ENCODE assay signal across 10 cellular contexts in genomic region chr4:156298230-156298629, GRCh38.
DNase-seq lines count a peak whose midpoint lies in the region; ATAC-seq and TF ChIP-seq lines count a peak whose summit lies in the region.
"Had no signal": no experiment of that assay in that cellular context is flagged by ENCODE, and none has a peak within 500 bp of the region (broad histone marks: within the 10 kb centered on the region; RNA-seq: fewer than 3 reads in every experiment).

No MANE protein-coding gene starts in this region.

- no peaks in the 10 kb centered on the region for H3K79me2 ChIP-seq in neural cell (replicated peaks; ENCODE audit: insufficient read depth, low read length)

- H3K9me3 ChIP-seq in neural cell (ENCODE audit: low read length) = no peaks in the 10 kb centered on the region
- no peaks in the 10 kb centered on the region for H3K9me3 ChIP-seq in naive thymus-derived CD4-positive, alpha-beta T cell (ENCODE audit: control insufficient read depth in 2 of 3, low read length in 3 of 3)
- H3K9me3 ChIP-seq: upper lobe of left lung had no signal

- H3K9me2 ChIP-seq in neural cell (ENCODE audit: insufficient read depth, low read length) = no peaks in the 10 kb centered on the region

- no peaks in the 10 kb centered on the region for H3K4me1 ChIP-seq in naive thymus-derived CD4-positive, alpha-beta T cell (ENCODE audit: control insufficient read depth in 2 of 2, insufficient read depth in 2 of 2, low read length in 2 of 2)
- H3K4me1 ChIP-seq: upper lobe of left lung had no signal

- H3K36me3 ChIP-seq in neural cell (ENCODE audit: insufficient read depth, low read length) = no peaks in the 10 kb centered on the region
- no peaks in the 10 kb centered on the region for H3K36me3 ChIP-seq in naive thymus-derived CD4-positive, alpha-beta T cell (ENCODE audit: control insufficient read depth in 2 of 3, insufficient read depth in 3 of 3, low read length in 3 of 3)
- H3K36me3 ChIP-seq: upper lobe of left lung had no signal

- H4K20me1 ChIP-seq in neural cell (ENCODE audit: insufficient read depth) = no peaks in the 10 kb centered on the region

- H3K27ac ChIP-seq in neural cell (ENCODE audit: low read length) = peak overlapping the region; percentile 80
- no peak overlapping the region for H3K27ac ChIP-seq in naive thymus-derived CD4-positive, alpha-beta T cell (ENCODE audit: low read depth, low read length)
- H3K27ac ChIP-seq: upper lobe of left lung had no signal

- TF ChIP-seq CTCF in fibroblast of mammary gland (conservative IDR thresholded peaks at IDR 0.05; ENCODE audit: control insufficient read depth, insufficient read depth, low read depth, low read length) (no peak), neural cell (IDR thresholded peaks at IDR 0.05; ENCODE audit: poor library complexity, severe bottlenecking) (no peak)

- H3K9me3 Mint-ChIP-seq in naive thymus-derived CD4-positive, alpha-beta T cell = peaks cover 0 to 8% (median 0%) of the 10 kb centered on the region in 11 donors
- H3K9me3 Mint-ChIP-seq: activated T-helper 2 cell treated with anti-CD3 and anti-CD28 coated beads, Interferon-gamma antibody, Interleukin-2, Interleukin-4, amounts not matched to agents 10 μg/mL and 5 μg/mL and 100 μg/mL, durations not matched to agents 14 hours and 24 hours and 36 hours had no signal

- H3F3A ChIP-seq in neural cell (ENCODE audit: insufficient read depth, low read length, poor library complexity, severe bottlenecking) = peaks cover 3% of the 10 kb centered on the region

- CTCF ChIA-PET in naive thymus-derived CD4-positive, alpha-beta T cell (lab: Charles Lee) = no interaction called here

- H3K27me3 Mint-ChIP-seq in naive thymus-derived CD4-positive, alpha-beta T cell = no peaks in the 10 kb centered on the region

- peak overlapping the region; percentile 31 for H3K9ac ChIP-seq in neural cell (ENCODE audit: low read length)

- DNase-seq in EH (ENCODE audit: low read depth) = peak; percentile 95
- peak; percentile 81 for DNase-seq in NCI-H226
- peak; percentile 92 for DNase-seq in fibroblast of mammary gland (ENCODE audit: low read depth)
- no peak for DNase-seq in naive thymus-derived CD4-positive, alpha-beta T cell
- DNase-seq in A172 (ENCODE audit: low spot score) = no peak
- DNase-seq: upper lobe of left lung had no signal

- no peaks in the 10 kb centered on the region for H3K4me1 Mint-ChIP-seq in naive thymus-derived CD4-positive, alpha-beta T cell

- TF ChIP-seq EP300 in neural cell (conservative IDR thresholded peaks at IDR 0.05; ENCODE audit: poor library complexity, severe bottlenecking) = peak; percentile 87

- no peaks in the 10 kb centered on the region for H3K27me3 ChIP-seq in neural cell (ENCODE audit: insufficient read depth, low read depth, low read length)
- no peaks in the 10 kb centered on the region for H3K27me3 ChIP-seq in naive thymus-derived CD4-positive, alpha-beta T cell (ENCODE audit: control insufficient read depth in 2 of 2, insufficient read depth in 2 of 2, low read length in 2 of 2)
- H3K27me3 ChIP-seq: upper lobe of left lung had no signal

- H3K4me3 ChIP-seq in fibroblast of mammary gland (ENCODE audit: control insufficient read depth, low read depth, low read length) (no peak overlapping the region), neural cell (ENCODE audit: low read length) (peak overlapping the region; percentile 30)
- no peak overlapping the region for H3K4me3 ChIP-seq in naive thymus-derived CD4-positive, alpha-beta T cell (ENCODE audit: low read length)
- H3K4me3 ChIP-seq: upper lobe of left lung had no signal

- intact Hi-C loops in naive thymus-derived CD4-positive, alpha-beta T cell (cut with micrococcal nuclease) = no loop called here

- no peak overlapping the region for H3K27ac Mint-ChIP-seq in naive thymus-derived CD4-positive, alpha-beta T cell
- H3K27ac Mint-ChIP-seq: activated T-helper 2 cell treated with anti-CD3 and anti-CD28 coated beads, Interferon-gamma antibody, Interleukin-2, Interleukin-4, amounts not matched to agents 10 μg/mL and 5 μg/mL and 100 μg/mL, durations not matched to agents 14 hours and 24 hours and 36 hours had no signal

- no peak overlapping the region for H2AFZ ChIP-seq in neural cell (ENCODE audit: low read depth, low read length)

- peak overlapping the region; percentile 23 for H3K4me2 ChIP-seq in neural cell (ENCODE audit: low read length)

- no peak overlapping the region for H3K4me3 Mint-ChIP-seq in naive thymus-derived CD4-positive, alpha-beta T cell

- POLR2A ChIA-PET in naive thymus-derived CD4-positive, alpha-beta T cell (lab: Charles Lee) = no interaction called here

- ATAC-seq in HG03342 (IDR thresholded peaks at IDR 0.05; ENCODE audit: unreplicated experiment) = no peak
- ATAC-seq in GM21619 (IDR thresholded peaks at IDR 0.05; ENCODE audit: unreplicated experiment) = no peak
- ATAC-seq in naive thymus-derived CD4-positive, alpha-beta T cell = no peak

- TF ChIP-seq RAD21 in neural cell (conservative IDR thresholded peaks at IDR 0.05) = peak; percentile 19

- H3K36me3 Mint-ChIP-seq in naive thymus-derived CD4-positive, alpha-beta T cell = no peaks in the 10 kb centered on the region

TF ChIP-seq in neural cell, 6 proteins besides CTCF, POLR2A, EP300 and RAD21:
- TF ChIP-seq SMC3 (conservative IDR thresholded peaks at IDR 0.05; ENCODE audit: poor library complexity) = peak; percentile 25
- TF ChIP-seq POLR2AphosphoS5 (IDR thresholded peaks at IDR 0.05) = peak; percentile 44
- TF ChIP-seq EZH2 (IDR thresholded peaks at IDR 0.05; ENCODE audit: borderline replicate concordance, insufficient read depth, low read length, poor library complexity, severe bottlenecking) = no peak
- TF ChIP-seq REST (IDR thresholded peaks at IDR 0.05; ENCODE audit: borderline replicate concordance) = peak; percentile 47
- TF ChIP-seq TAF1 (IDR thresholded peaks at IDR 0.05; ENCODE audit: low read depth) = no peak
- no peak for TF ChIP-seq MXI1 (conservative IDR thresholded peaks at IDR 0.05; ENCODE audit: poor library complexity, severe bottlenecking)
TF ChIP-seq in neural cell: peak in this region for 3.

Comparison
In these comparisons a context has a peak if more than half of its experiments do, and no peak if none do; other contexts are left out.
1. DNase-seq: peak in EH (single experiment), NCI-H226 (single experiment) and fibroblast of mammary gland (single experiment); none in naive thymus-derived CD4-positive, alpha-beta T cell (0 of 9) and A172 (single experiment).